In the genomic region with DNA sequence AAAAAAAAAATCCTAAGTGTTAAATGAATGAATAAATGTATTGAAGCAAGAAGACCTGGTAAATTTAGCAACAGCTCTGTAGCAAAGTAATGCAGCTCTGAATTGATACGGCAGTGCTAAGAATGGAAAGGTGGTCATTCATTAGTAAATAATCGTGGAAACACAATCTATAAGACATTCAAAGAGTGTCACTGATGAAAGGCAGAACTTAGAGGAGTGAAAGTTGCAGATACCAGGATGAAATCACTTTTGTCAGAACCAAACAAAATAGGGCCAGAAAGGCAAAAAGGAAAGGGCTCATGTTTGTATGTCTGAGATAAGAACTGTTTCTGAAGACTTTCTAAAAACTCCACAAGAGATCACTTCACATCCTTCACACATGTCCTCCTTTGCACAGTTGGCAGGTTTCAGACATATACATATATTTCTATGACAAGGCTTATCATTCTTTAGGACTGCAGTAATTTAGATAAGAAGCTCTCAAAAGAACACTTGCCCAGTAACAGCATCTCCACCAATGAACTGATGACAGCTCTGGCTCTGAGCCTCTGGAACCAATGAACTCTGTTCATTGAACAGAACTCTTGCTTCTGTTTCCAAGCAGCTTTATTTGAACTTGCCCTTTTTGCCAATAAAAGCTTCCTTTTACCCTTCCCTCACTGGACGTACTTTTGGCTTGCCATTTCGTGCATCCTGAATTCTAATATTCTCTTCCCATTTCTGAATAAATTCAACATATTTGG, we compare ENCODE assay signal across 11 cellular contexts. TPM values are rescaled to one million over a fixed set of nuclear protein-coding genes. Genes with fewer than 3 reads are reported as not detected.
DNase-seq lines count a peak whose midpoint lies in the region; ATAC-seq and TF ChIP-seq lines count a peak whose summit lies in the region.
"Had no signal": no experiment of that assay in that cellular context is flagged by ENCODE, and none has a peak within 500 bp of the region (broad histone marks: within the 10 kb centered on the region; RNA-seq: fewer than 3 reads in every experiment).

No MANE protein-coding gene starts in this region.

- in situ Hi-C loops in astrocyte of the spinal cord (cut with HindIII; ENCODE audit: low sequenced_read_pairs): no loop called here

- no peak overlapping the region for H3K27ac ChIP-seq in lung (ENCODE audit: low read depth in 1 of 2, low read length in 1 of 2)
- no peak overlapping the region for H3K27ac ChIP-seq in sigmoid colon
- H3K27ac ChIP-seq: HL-60, SK-N-MC had no signal

- H3K9me3 Mint-ChIP-seq in HFFc6: no peaks in the 10 kb centered on the region

- H3K4me3 Mint-ChIP-seq in HFFc6: 0 out of 2 replicates have a peak overlapping the region, but pooled peaks have one; percentile 15

- DNase-seq in EH (ENCODE audit: low read depth) (peak; percentile 42), HFFc6 (peak; percentile 46), astrocyte of the spinal cord (ENCODE audit: low read depth, low spot score) (peak; percentile 59), lung (ENCODE audit: low spot score) (peak; percentile 46), sigmoid colon (no peak), RKO (ENCODE audit: low spot score) (no peak), NK-92 (lab: John Stamatoyannopoulos, UW; ENCODE audit: unreplicated experiment) (no peak)
- DNase-seq: activated naive CD4-positive, alpha-beta T cell treated with Interleukin-2 at 50 U/mL for 16 hours had no signal

- TF ChIP-seq POLR2A in sigmoid colon (IDR thresholded peaks at IDR 0.05): no peak

- H3K4me1 Mint-ChIP-seq in HFFc6 (ENCODE audit: low read depth): peaks cover 42% of the 10 kb centered on the region

- TF ChIP-seq EP300 in sigmoid colon (IDR thresholded peaks at IDR 0.05): no peak

- H3K27me3 ChIP-seq in lung (ENCODE audit: control insufficient read depth, insufficient read depth) (no peaks in the 10 kb centered on the region), sigmoid colon (no peaks in the 10 kb centered on the region)

- ATAC-seq in lung (ENCODE audit: insufficient read depth, low FRiP score): no peak
- ATAC-seq in GM21447 (IDR thresholded peaks at IDR 0.05; ENCODE audit: unreplicated experiment): no peak

- H3K4me3 ChIP-seq in astrocyte of the spinal cord (ENCODE audit: low read depth, low read length): no peak overlapping the region
- H3K4me3 ChIP-seq in lung: no peak overlapping the region
- H3K4me3 ChIP-seq in sigmoid colon: no peak overlapping the region
- H3K4me3 ChIP-seq: SK-N-MC had no signal

- H3K36me3 ChIP-seq in lung (ENCODE audit: control insufficient read depth in 2 of 2, insufficient read depth in 2 of 2, low read length in 2 of 2): no peaks in the 10 kb centered on the region
- no peaks in the 10 kb centered on the region for H3K36me3 ChIP-seq in sigmoid colon

- peak overlapping the region; percentile 29; the same call in 1 of the 2 replicates for H3K27ac Mint-ChIP-seq in HFFc6

- intact Hi-C loops in sigmoid colon (cut with DNase I): no loop called here

- TF ChIP-seq CTCF in HFFc6 (IDR thresholded peaks at IDR 0.05) (no peak), astrocyte of the spinal cord (IDR thresholded peaks at IDR 0.05; ENCODE audit: low read depth, low read length) (no peak), lung (IDR thresholded peaks at IDR 0.05; ENCODE audit: control extremely low read depth, extremely low read depth) (no peak), sigmoid colon (IDR thresholded peaks at IDR 0.05) (no peak)

- WGBS in lung, 2 donors: 18 to 25% methylated on average over 4 of the region's 4 CpGs
- 12 to 34% methylated on average over 4 of the region's 4 CpGs for WGBS in sigmoid colon, 2 donors

- no peaks in the 10 kb centered on the region for H3K9me3 ChIP-seq in lung (ENCODE audit: control insufficient read depth in 2 of 2, insufficient read depth in 1 of 2, low read length in 1 of 2)
- H3K9me3 ChIP-seq in sigmoid colon: no peaks in the 10 kb centered on the region

- no peaks in the 10 kb centered on the region for H3K36me3 Mint-ChIP-seq in HFFc6 (ENCODE audit: low read depth)

- peaks cover 1 to 8% of the 10 kb centered on the region in 2 donors for H3K4me1 ChIP-seq in lung (ENCODE audit: control insufficient read depth in 2 of 2, insufficient read depth in 2 of 2, low read length in 2 of 2)
- H3K4me1 ChIP-seq in sigmoid colon: peaks cover 0 to 9% (median 4%) of the 10 kb centered on the region in 4 donors

- H3K27me3 Mint-ChIP-seq in HFFc6 (ENCODE audit: insufficient read depth): no peaks in the 10 kb centered on the region; the same call in 1 of the 2 replicates

RNA-seq across cellular contexts. Expression of a gene that starts 4.2 kb away (rescaled TPM):
- 10 to 100 TPM; 15.2 to 26.5 (median 25.5) TPM for total RNA-seq in HFFc6 (2021; fragmentation: NEBNext Ultra II Directional; extraction: Animal tissue kit (Norgen Biotek cat#: 25700))
- total RNA-seq in lung: 10 to 100 TPM in 1 of 2 donors, 1 to 10 TPM in 1; 6.9 to 11.9 TPM
- 1 to 10 TPM; 5.7 to 8.3 TPM for polyA plus RNA-seq in lung
- 1 to 10 TPM; 6.8 to 9.7 (median 8.2) TPM for total RNA-seq in sigmoid colon
- 10 to 100 TPM; 19.2 to 21.3 (median 20.1) TPM for polyA plus RNA-seq in sigmoid colon

RNA-seq across cellular contexts. Expression of a gene that starts 8.3 kb away (rescaled TPM):
- 1,000 to 10,000 TPM in 4 of 6 experiments, 100 to 1,000 TPM in 2; 743 to 1,241 (median 1,080) TPM for total RNA-seq in HFFc6 (2021; fragmentation: NEBNext Ultra II Directional; extraction: Animal tissue kit (Norgen Biotek cat#: 25700))
- 1,000 to 10,000 TPM in 1 of 2 donors, 100 to 1,000 TPM in 1; 413 to 1,209 TPM for total RNA-seq in lung
- 1,000 to 10,000 TPM; 2,302 to 3,240 TPM for polyA plus RNA-seq in lung
- over 10,000 TPM in 2 of 4 donors, 1,000 to 10,000 TPM in 2; 3,416 to 22,215 (median 11,134) TPM for total RNA-seq in sigmoid colon
- 1,000 to 10,000 TPM; 2,343 to 9,810 (median 5,800) TPM for polyA plus RNA-seq in sigmoid colon

RNA-seq across cellular contexts. Expression of a gene that starts 25.9 kb away (rescaled TPM):
- 100 to 1,000 TPM; 170 to 254 (median 211) TPM for total RNA-seq in HFFc6 (2021; fragmentation: NEBNext Ultra II Directional; extraction: Animal tissue kit (Norgen Biotek cat#: 25700))
- total RNA-seq in lung (100 to 1,000 TPM; 117 to 158 TPM), sigmoid colon (100 to 1,000 TPM; 183 to 446 (median 295) TPM)
- polyA plus RNA-seq in lung (100 to 1,000 TPM; 343 to 729 TPM), sigmoid colon (100 to 1,000 TPM; 527 to 799 (median 731) TPM)

RNA-seq across cellular contexts. Expression of a gene that starts 26.1 kb away (rescaled TPM):
- 10 to 100 TPM; 61.8 to 73.8 (median 64.4) TPM for total RNA-seq in HFFc6 (2021; fragmentation: NEBNext Ultra II Directional; extraction: Animal tissue kit (Norgen Biotek cat#: 25700))
- total RNA-seq in lung (10 to 100 TPM; 26.8 to 44.2 TPM), sigmoid colon (10 to 100 TPM; 17.7 to 18.8 (median 17.9) TPM)
- polyA plus RNA-seq in lung (10 to 100 TPM; 15.2 to 32.4 TPM), sigmoid colon (10 to 100 TPM; 15.6 to 26.9 (median 20.3) TPM)

RNA-seq across cellular contexts. Expression of a gene that starts 40.5 kb away (rescaled TPM):
- 1 to 10 TPM; 5.8 to 8.7 (median 6.2) TPM for total RNA-seq in HFFc6 (2021; fragmentation: NEBNext Ultra II Directional; extraction: Animal tissue kit (Norgen Biotek cat#: 25700))
- total RNA-seq in lung (10 to 100 TPM; 11.7 to 12.3 TPM), sigmoid colon (10 to 100 TPM in 2 of 4 donors, 1 to 10 TPM in 2; 3.3 to 12.7 (median 10.6) TPM)
- polyA plus RNA-seq in lung (1 to 10 TPM; 4.4 to 8.2 TPM), sigmoid colon (10 to 100 TPM in 1 of 3 donors, 1 to 10 TPM in 2; 6.3 to 10.9 (median 9.6) TPM)

Comparison
In these comparisons a context has a peak if more than half of its experiments do, and no peak if none do; other contexts are left out.
1. DNase-seq: peak in EH (single experiment), HFFc6 (single experiment), astrocyte of the spinal cord (single experiment) and lung (single experiment); none in sigmoid colon (single experiment), RKO (single experiment) and NK-92 (single experiment).